In genomic region chr18:57575542-57575941, GRCh38 we compare ENCODE assay signal across 23 cellular contexts.
"Had no signal": no experiment of that assay in that cellular context is flagged by ENCODE, and none has a peak within 500 bp of the region (broad histone marks: within the 10 kb centered on the region; RNA-seq: fewer than 3 reads in every experiment).

No MANE protein-coding gene starts in this region.

- H3K9me3 Mint-ChIP-seq: endodermal cell; memory B cell; natural killer cell; neural crest cell; stimulated activated naive B cell treated with anti-CD40 and anti-IgM and Interleukin-4, amounts not matched to agents 10 μg/mL and 1 μg/mL and 100 μg/mL, for 72 hours; stimulated activated naive CD8-positive, alpha-beta T cell treated with anti-CD3 and anti-CD28 coated beads, Interleukin-15, Interleukin-2, amounts not matched to agents 100 ng/mL and 50 ng/mL, for 24 hours had no signal

- H3K4me3 Mint-ChIP-seq: endodermal cell; memory B cell; natural killer cell; neural crest cell; stimulated activated naive B cell treated with anti-CD40 and anti-IgM and Interleukin-4, amounts not matched to agents 10 μg/mL and 1 μg/mL and 100 μg/mL, for 72 hours; stimulated activated naive CD8-positive, alpha-beta T cell treated with anti-CD3 and anti-CD28 coated beads, Interleukin-15, Interleukin-2, amounts not matched to agents 100 ng/mL and 50 ng/mL, for 24 hours had no signal

- H3K27me3 ChIP-seq: esophagus squamous epithelium, heart right ventricle, neutrophil, pancreas, right lobe of liver, transverse colon, upper lobe of right lung, uterus had no signal

- H3K27ac Mint-ChIP-seq: endodermal cell; memory B cell; natural killer cell; stimulated activated naive B cell treated with anti-CD40 and anti-IgM and Interleukin-4, amounts not matched to agents 10 μg/mL and 1 μg/mL and 100 μg/mL, for 72 hours; stimulated activated naive CD8-positive, alpha-beta T cell treated with anti-CD3 and anti-CD28 coated beads, Interleukin-15, Interleukin-2, amounts not matched to agents 100 ng/mL and 50 ng/mL, for 24 hours had no signal

- H3K27me3 Mint-ChIP-seq: memory B cell; stimulated activated naive B cell treated with anti-CD40 and anti-IgM and Interleukin-4, amounts not matched to agents 10 μg/mL and 1 μg/mL and 100 μg/mL, for 72 hours; stimulated activated naive CD8-positive, alpha-beta T cell treated with anti-CD3 and anti-CD28 coated beads, Interleukin-15, Interleukin-2, amounts not matched to agents 100 ng/mL and 50 ng/mL, for 24 hours had no signal

- DNase-seq: effector CD8-positive, alpha-beta T cell; endodermal cell; esophagus squamous epithelium; glutamatergic neuron; heart right ventricle; hippocampal formation; natural killer cell; pancreas; right lobe of liver; small intestine; stimulated activated CD4-positive, alpha-beta T cell treated with anti-CD3 and anti-CD28 coated beads, Interleukin-15, amount 100 ng/mL, for 24 hours; stimulated activated CD4-positive, alpha-beta T cell treated with anti-CD3 and anti-CD28 coated beads, Interleukin-2, amount 100 ng/mL, for 48 hours; stimulated activated naive B cell treated with anti-CD40 and anti-IgM and Interleukin-4, amounts not matched to agents 10 μg/mL and 1 μg/mL and 100 μg/mL, for 72 hours; transverse colon; upper lobe of right lung; uterus had no signal

- ATAC-seq: heart right ventricle; left lobe of liver; natural killer cell; stimulated activated naive B cell treated with anti-CD40 and anti-IgM and Interleukin-4, amounts not matched to agents 10 μg/mL and 1 μg/mL and 100 μg/mL, for 72 hours; upper lobe of right lung had no signal

- H3K27ac ChIP-seq: esophagus squamous epithelium, heart right ventricle, neutrophil, pancreas, right lobe of liver, thoracic aorta, upper lobe of right lung, uterus had no signal

- H3K4me3 ChIP-seq: esophagus squamous epithelium, heart right ventricle, lung, pancreas, right lobe of liver, thoracic aorta, transverse colon, upper lobe of right lung, uterus had no signal
